Comparison of ENCODE assay signal across 8 cellular contexts in the genomic region with DNA sequence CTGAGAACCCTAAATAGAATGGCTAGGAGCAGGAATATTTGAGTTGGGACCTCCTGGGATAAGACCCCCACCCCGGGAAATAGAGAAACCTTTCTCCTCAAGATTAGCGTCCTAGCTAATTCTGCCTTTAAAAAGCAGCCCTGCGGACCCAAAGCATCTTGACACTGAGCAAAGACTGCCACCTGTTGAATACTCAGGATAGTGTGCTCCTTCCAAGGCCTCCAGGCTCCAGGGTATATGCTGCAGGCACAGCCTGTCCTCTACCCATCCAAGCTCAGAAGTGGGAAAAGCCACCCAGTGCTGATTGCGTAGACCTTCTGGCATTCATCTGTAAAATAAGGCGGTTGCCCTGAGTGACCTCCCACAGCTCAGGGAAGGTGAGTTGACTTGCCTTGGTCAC.
A peak's percentile ranks its signal among the peaks of the same experiment; 100 is the strongest.
DNase-seq lines count a peak whose midpoint lies in the region; ATAC-seq and TF ChIP-seq lines count a peak whose summit lies in the region.

No MANE protein-coding gene starts in this region.

- H3K4me3 ChIP-seq in OCI-LY1 (ENCODE audit: low read depth, low read length, poor library complexity, severe bottlenecking) (no peak overlapping the region), epithelial cell of proximal tubule (ENCODE audit: low read depth, low read length) (no peak overlapping the region)

- peaks cover 4% of the 10 kb centered on the region for H3K27me3 Mint-ChIP-seq in activated CD8-positive, alpha-beta memory T cell treated with anti-CD3 and anti-CD28 coated beads, Interleukin-2, amount 10 ng/mL, durations not matched to agents 7 days and 5 days

- no peaks in the 10 kb centered on the region for H3K9me3 ChIP-seq in OCI-LY1 (ENCODE audit: low read length)

- no peaks in the 10 kb centered on the region for H3K27me3 ChIP-seq in OCI-LY1 (ENCODE audit: insufficient read depth, low read length)

- H3K79me2 ChIP-seq in OCI-LY1 (ENCODE audit: insufficient read depth, low read length), result no peaks in the 10 kb centered on the region

- no peaks in the 10 kb centered on the region for H3K9me2 ChIP-seq in OCI-LY1 (ENCODE audit: low read depth, low read length)

- CTCF ChIA-PET in activated CD8-positive, alpha-beta memory T cell treated with anti-CD3 and anti-CD28 coated beads, Interleukin-2, amount 10 ng/mL, durations not matched to agents 7 days and 5 days (lab: Charles Lee), result interaction anchor here (0.6 kb wide), 1 partner anchor 79 kb away, joined by 3 read pairs; no protein-coding TSS in a partner anchor

- no peaks in the 10 kb centered on the region for H3K36me3 Mint-ChIP-seq in activated CD8-positive, alpha-beta memory T cell treated with anti-CD3 and anti-CD28 coated beads, Interleukin-2, amount 10 ng/mL, durations not matched to agents 7 days and 5 days

- no peaks in the 10 kb centered on the region for H3K4me1 Mint-ChIP-seq in activated CD8-positive, alpha-beta memory T cell treated with anti-CD3 and anti-CD28 coated beads, Interleukin-2, amount 10 ng/mL, durations not matched to agents 7 days and 5 days

- peak; percentile 19 for DNase-seq in activated CD4-positive, alpha-beta T cell treated with anti-CD3 and anti-CD28 coated beads for 48 hours
- no peak for DNase-seq in activated CD4-positive, alpha-beta T cell treated with anti-CD3 and anti-CD28 coated beads for 1 hour
- DNase-seq in epithelial cell of proximal tubule (ENCODE audit: low read depth) (peak; percentile 39), midbrain (lab: John Stamatoyannopoulos, UW) (peak; percentile 66), NCI-H2081 treated with DMSO at 0.1 percent for 48 hours (lab: John Stamatoyannopoulos, UW) (no peak)
- DNase-seq in activated CD8-positive, alpha-beta memory T cell treated with anti-CD3 and anti-CD28 coated beads, Interleukin-2, amount 10 ng/mL, durations not matched to agents 7 days and 5 days, result no peak

- H2AFZ ChIP-seq in OCI-LY1 (ENCODE audit: low read length), result no peak overlapping the region

- no peak overlapping the region for H3K27ac ChIP-seq in OCI-LY1 (ENCODE audit: low read depth, low read length, poor library complexity, severe bottlenecking)

- no peaks in the 10 kb centered on the region for H4K20me1 ChIP-seq in OCI-LY1 (ENCODE audit: insufficient read depth, low read length)

- H3K4me2 ChIP-seq in OCI-LY1 (ENCODE audit: low read length), result no peak overlapping the region

- H3F3A ChIP-seq in OCI-LY1 (ENCODE audit: insufficient read depth, low read length), result no peaks in the 10 kb centered on the region

- H3K9me3 Mint-ChIP-seq in activated CD8-positive, alpha-beta memory T cell treated with anti-CD3 and anti-CD28 coated beads, Interleukin-2, amount 10 ng/mL, durations not matched to agents 7 days and 5 days (ENCODE audit: low read depth), result no peaks in the 10 kb centered on the region

- no peak for ATAC-seq in activated CD8-positive, alpha-beta memory T cell treated with anti-CD3 and anti-CD28 coated beads, Interleukin-2, amount 10 ng/mL, durations not matched to agents 7 days and 5 days
- ATAC-seq in HG02973 (IDR thresholded peaks at IDR 0.05; ENCODE audit: unreplicated experiment), result no peak

- no peaks in the 10 kb centered on the region for H3K4me1 ChIP-seq in OCI-LY1 (ENCODE audit: insufficient read depth, low read length, severe bottlenecking)

- TF ChIP-seq CTCF in OCI-LY1 (IDR thresholded peaks at IDR 0.05; ENCODE audit: low read length), result peak; percentile 37; the same call in 1 of the 2 replicates
- peak; percentile 86 for TF ChIP-seq CTCF in epithelial cell of proximal tubule (conservative IDR thresholded peaks at IDR 0.05; ENCODE audit: low read depth, low read length)

- H3K9ac ChIP-seq in OCI-LY1 (ENCODE audit: low read length), result no peak overlapping the region

- no peaks in the 10 kb centered on the region for H3K36me3 ChIP-seq in OCI-LY1 (ENCODE audit: insufficient read depth, low read length)

- H3K4me3 Mint-ChIP-seq in activated CD8-positive, alpha-beta memory T cell treated with anti-CD3 and anti-CD28 coated beads, Interleukin-2, amount 10 ng/mL, durations not matched to agents 7 days and 5 days, result no peak overlapping the region

- no peak overlapping the region for H3K27ac Mint-ChIP-seq in activated CD8-positive, alpha-beta memory T cell treated with anti-CD3 and anti-CD28 coated beads, Interleukin-2, amount 10 ng/mL, durations not matched to agents 7 days and 5 days

Comparison
In these comparisons a context has a peak if more than half of its experiments do, and no peak if none do; other contexts are left out.
1. DNase-seq: peak in activated CD4-positive, alpha-beta T cell treated with anti-CD3 and anti-CD28 coated beads for 48 hours (single experiment), epithelial cell of proximal tubule (single experiment) and midbrain (single experiment); none in activated CD4-positive, alpha-beta T cell treated with anti-CD3 and anti-CD28 coated beads for 1 hour (single experiment), activated CD8-positive, alpha-beta memory T cell treated with anti-CD3 and anti-CD28 coated beads, Interleukin-2, amount 10 ng/mL, durations not matched to agents 7 days and 5 days (single experiment) and NCI-H2081 treated with DMSO at 0.1 percent for 48 hours (single experiment).